In genomic region chrX:16445166-16445752, GRCh38 we compare ENCODE assay signal across 7 cellular contexts.
DNase-seq lines count a peak whose midpoint lies in the region; ATAC-seq and TF ChIP-seq lines count a peak whose summit lies in the region.

No MANE protein-coding gene starts in this region.

- H3K4me1 ChIP-seq in prostate gland (replicated peaks) = no peaks in the 10 kb centered on the region

- no peak overlapping the region for H3K4me3 ChIP-seq in epithelial cell of esophagus (ENCODE audit: low read length)
- H3K4me3 ChIP-seq in prostate gland = no peak overlapping the region

- H3K27me3 ChIP-seq in prostate gland (replicated peaks; ENCODE audit: insufficient read depth) = no peaks in the 10 kb centered on the region

- H3K27ac ChIP-seq in prostate gland = no peak overlapping the region

- intact Hi-C loops in prostate gland (cut with DNase I) = no loop called here

- WGBS in prostate gland = 86% methylated on average over 2 of the region's 6 CpGs

- DNase-seq in ELF-1 (ENCODE audit: low read depth, low spot score) = peak; percentile 68
- DNase-seq in NAMALWA (ENCODE audit: low spot score) = peak; percentile 58
- peak; percentile 20 for DNase-seq in activated CD4-positive, alpha-beta T cell treated with anti-CD3 and anti-CD28 coated beads, Interleukin-2, amount 50 U/mL, for 1 hour
- peak; percentile 45 for DNase-seq in epithelial cell of esophagus (ENCODE audit: low read depth)
- DNase-seq in prostate gland (ENCODE audit: low spot score) = peak; percentile 3
- DNase-seq in DMS153 (lab: John Stamatoyannopoulos, UW) = no peak

- H3K36me3 ChIP-seq in prostate gland = no peaks in the 10 kb centered on the region

- TF ChIP-seq CTCF in epithelial cell of esophagus (IDR thresholded peaks at IDR 0.05; ENCODE audit: insufficient read depth, low read depth, low read length, missing control alignments) = peak; percentile 69
- TF ChIP-seq CTCF in prostate gland (IDR thresholded peaks at IDR 0.05) = peak in 3 of 4 experiments; percentile 13 to 38 (median 29)

- no peaks in the 10 kb centered on the region for H3K9me3 ChIP-seq in prostate gland

- no peak for TF ChIP-seq POLR2A in prostate gland (IDR thresholded peaks at IDR 0.05)

- ATAC-seq in GM21360 (IDR thresholded peaks at IDR 0.05; ENCODE audit: unreplicated experiment) = peak; percentile 84
